Comparison of ENCODE assay signal across 1 cellular context in the genomic region with DNA sequence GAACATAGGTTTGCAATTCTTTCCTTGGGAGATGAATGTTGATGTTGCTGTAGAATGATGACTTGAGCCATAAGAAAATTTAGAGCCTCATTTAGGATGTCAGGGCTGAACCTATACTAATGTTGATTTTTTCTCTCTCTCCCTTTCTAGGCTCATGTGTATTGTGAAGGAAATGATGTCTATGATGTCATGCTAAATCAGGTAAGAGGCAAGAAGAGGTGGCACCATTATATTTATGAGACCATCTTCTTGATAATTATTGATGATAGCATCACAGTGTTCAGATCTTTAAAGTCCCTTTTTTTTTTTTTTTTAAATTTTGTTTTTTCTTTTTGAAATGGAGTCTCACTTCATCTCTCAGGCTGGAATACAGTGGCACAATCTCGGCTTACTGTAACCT.
TF ChIP-seq lines count a peak whose summit lies in the region.

No MANE protein-coding gene starts in this region.

TF ChIP-seq in HepG2, 621 proteins besides CTCF, POLR2A, EP300 and RAD21:
- TF ChIP-seq ZNF430 (CRISPR knock-in tag; IDR thresholded peaks at IDR 0.05) (no peak), ATF7 (IDR thresholded peaks at IDR 0.05) (peak; percentile 87), ATF7 (CRISPR knock-in tag; IDR thresholded peaks at IDR 0.05) (no peak)
